In the genomic region with DNA sequence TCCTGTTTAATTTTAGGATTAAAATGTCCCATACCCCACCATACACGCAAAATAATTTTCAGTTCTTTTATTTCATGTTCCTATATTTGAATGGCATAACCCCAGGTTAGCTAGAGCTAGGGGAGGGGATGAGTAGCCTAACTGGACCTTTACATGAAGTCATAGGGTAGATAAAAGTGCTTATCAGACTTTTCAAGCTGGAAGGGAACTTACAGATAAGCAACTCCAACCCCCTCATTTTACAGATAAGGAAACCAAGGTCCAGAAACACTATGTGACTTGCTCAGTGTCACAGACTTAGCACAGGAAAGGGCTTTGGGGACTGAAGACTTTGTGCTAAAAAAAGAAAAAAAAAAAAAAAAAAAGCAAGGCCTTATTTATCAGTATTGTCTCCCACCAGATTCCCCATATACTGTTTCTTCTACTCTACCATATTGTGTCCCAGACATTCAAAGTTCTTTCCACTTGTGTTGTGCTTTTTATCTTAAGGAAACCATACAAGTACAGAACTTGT, we compare ENCODE assay signal across 24 cellular contexts.
"Had no signal": no experiment of that assay in that cellular context is flagged by ENCODE, and none has a peak within 500 bp of the region (broad histone marks: within the 10 kb centered on the region; RNA-seq: fewer than 3 reads in every experiment).

No MANE protein-coding gene starts in this region.

- H3K27ac Mint-ChIP-seq: activated B cell treated with CpG ODN at 0.5 μM for 24 hours; activated CD4-positive, alpha-beta memory T cell treated with anti-CD3 and anti-CD28 coated beads, Interleukin-2, amount 10 ng/mL, durations not matched to agents 7 days and 5 days; activated CD8-positive, alpha-beta memory T cell treated with anti-CD3 and anti-CD28 coated beads, Interleukin-2, amount 10 ng/mL, durations not matched to agents 7 days and 5 days; activated naive CD8-positive, alpha-beta T cell treated with anti-CD3 and anti-CD28 coated beads for 36 hours; activated T-helper 17 cell treated with anti-CD3 and anti-CD28 coated beads, Interleukin-2, amount 50 U/mL, for 72 hours; endodermal cell; immature natural killer cell; memory B cell; natural killer cell treated with Interleukin-12 subunit alpha and Interleukin-12 subunit beta and Interleukin-15 and Interleukin-18, amount 100 ng/mL, for 72 hours had no signal

- H3K4me3 ChIP-seq: body of pancreas, colonic mucosa, tibial artery had no signal

- H3K36me3 ChIP-seq: colonic mucosa, tibial artery had no signal

- H3K27ac ChIP-seq: body of pancreas, colonic mucosa, tibial artery had no signal

- H3K4me1 Mint-ChIP-seq: activated B cell treated with CpG ODN at 0.5 μM for 24 hours; activated CD4-positive, alpha-beta memory T cell treated with anti-CD3 and anti-CD28 coated beads, Interleukin-2, amount 10 ng/mL, durations not matched to agents 7 days and 5 days; activated CD8-positive, alpha-beta memory T cell treated with anti-CD3 and anti-CD28 coated beads, Interleukin-2, amount 10 ng/mL, durations not matched to agents 7 days and 5 days; activated naive CD8-positive, alpha-beta T cell treated with anti-CD3 and anti-CD28 coated beads for 36 hours; activated T-helper 17 cell treated with anti-CD3 and anti-CD28 coated beads, Interleukin-2, amount 50 U/mL, for 72 hours; immature natural killer cell; memory B cell had no signal

- DNase-seq: activated B cell treated with CpG ODN at 0.5 μM for 24 hours; activated CD4-positive, alpha-beta memory T cell treated with anti-CD3 and anti-CD28 coated beads, Interleukin-2, amount 10 ng/mL, durations not matched to agents 7 days and 5 days; activated CD4-positive, alpha-beta T cell treated with anti-CD3 and anti-CD28 coated beads for 4 hours; activated CD8-positive, alpha-beta memory T cell treated with anti-CD3 and anti-CD28 coated beads, Interleukin-2, amount 10 ng/mL, durations not matched to agents 7 days and 5 days; activated naive CD4-positive, alpha-beta T cell; activated naive CD8-positive, alpha-beta T cell treated with anti-CD3 and anti-CD28 coated beads for 36 hours; body of pancreas; central memory CD4-positive, alpha-beta T cell; colonic mucosa; endodermal cell; head of caudate nucleus; immature natural killer cell; left ventricle myocardium superior; nucleus accumbens; stimulated activated CD4-positive, alpha-beta T cell treated with anti-CD3 and anti-CD28 coated beads, Interleukin-12 subunit alpha, Interleukin-12 subunit beta, amount 100 ng/mL, for 4 hours; stimulated activated CD4-positive, alpha-beta T cell treated with anti-CD3 and anti-CD28 coated beads, Interleukin-2, amount 100 ng/mL, for 24 hours; stimulated activated naive CD8-positive, alpha-beta T cell treated with anti-CD3 and anti-CD28 coated beads, Interleukin-15, Interleukin-2, amounts not matched to agents 100 U/mL and 50 U/mL, for 24 hours; substantia nigra; SW 1271; T-helper 2 cell; tibial artery had no signal

- H3K9me3 ChIP-seq: body of pancreas, colonic mucosa, tibial artery had no signal

- H3K27me3 Mint-ChIP-seq: activated CD8-positive, alpha-beta memory T cell treated with anti-CD3 and anti-CD28 coated beads, Interleukin-2, amount 10 ng/mL, durations not matched to agents 7 days and 5 days; activated naive CD8-positive, alpha-beta T cell treated with anti-CD3 and anti-CD28 coated beads for 36 hours; activated T-helper 17 cell treated with anti-CD3 and anti-CD28 coated beads, Interleukin-2, amount 50 U/mL, for 72 hours had no signal

- H3K36me3 Mint-ChIP-seq: activated CD8-positive, alpha-beta memory T cell treated with anti-CD3 and anti-CD28 coated beads, Interleukin-2, amount 10 ng/mL, durations not matched to agents 7 days and 5 days; activated naive CD8-positive, alpha-beta T cell treated with anti-CD3 and anti-CD28 coated beads for 36 hours; immature natural killer cell; memory B cell; natural killer cell treated with Interleukin-12 subunit alpha and Interleukin-12 subunit beta and Interleukin-15 and Interleukin-18, amount 100 ng/mL, for 72 hours had no signal

- H3K4me3 Mint-ChIP-seq: activated B cell treated with CpG ODN at 0.5 μM for 24 hours; activated CD4-positive, alpha-beta memory T cell treated with anti-CD3 and anti-CD28 coated beads, Interleukin-2, amount 10 ng/mL, durations not matched to agents 7 days and 5 days; activated CD8-positive, alpha-beta memory T cell treated with anti-CD3 and anti-CD28 coated beads, Interleukin-2, amount 10 ng/mL, durations not matched to agents 7 days and 5 days; activated naive CD8-positive, alpha-beta T cell treated with anti-CD3 and anti-CD28 coated beads for 36 hours; activated T-helper 17 cell treated with anti-CD3 and anti-CD28 coated beads, Interleukin-2, amount 50 U/mL, for 72 hours; endodermal cell; immature natural killer cell; memory B cell; natural killer cell treated with Interleukin-12 subunit alpha and Interleukin-12 subunit beta and Interleukin-15 and Interleukin-18, amount 100 ng/mL, for 72 hours had no signal

- ATAC-seq: activated CD8-positive, alpha-beta memory T cell treated with anti-CD3 and anti-CD28 coated beads, Interleukin-2, amount 10 ng/mL, durations not matched to agents 7 days and 5 days; activated T-helper 17 cell treated with anti-CD3 and anti-CD28 coated beads, Interleukin-2, amount 50 U/mL, for 72 hours; body of pancreas; left ventricle myocardium superior; stimulated activated naive CD8-positive, alpha-beta T cell treated with anti-CD3 and anti-CD28 coated beads, Interleukin-15, Interleukin-2, amounts not matched to agents 100 U/mL and 50 U/mL, for 24 hours had no signal

- H3K9me3 Mint-ChIP-seq: activated B cell treated with CpG ODN at 0.5 μM for 24 hours; activated CD4-positive, alpha-beta memory T cell treated with anti-CD3 and anti-CD28 coated beads, Interleukin-2, amount 10 ng/mL, durations not matched to agents 7 days and 5 days; activated T-helper 17 cell treated with anti-CD3 and anti-CD28 coated beads, Interleukin-2, amount 50 U/mL, for 72 hours; endodermal cell; memory B cell; natural killer cell treated with Interleukin-12 subunit alpha and Interleukin-12 subunit beta and Interleukin-15 and Interleukin-18, amount 100 ng/mL, for 72 hours had no signal

- H3K27me3 ChIP-seq: body of pancreas, colonic mucosa, tibial artery had no signal

- H3K4me1 ChIP-seq: body of pancreas, colonic mucosa had no signal
